ENCODE assay signal across 10 cellular contexts in genomic region chr4:140721088-140721421, GRCh38. TPM values are rescaled to one million over a fixed set of nuclear protein-coding genes. Genes with fewer than 3 reads are reported as not detected.
DNase-seq lines count a peak whose midpoint lies in the region; ATAC-seq and TF ChIP-seq lines count a peak whose summit lies in the region.
"Had no signal": no experiment of that assay in that cellular context is flagged by ENCODE, and none has a peak within 500 bp of the region (broad histone marks: within the 10 kb centered on the region; RNA-seq: fewer than 3 reads in every experiment).

No MANE protein-coding gene starts in this region.

- no CpG with 5 or more reads among the region's 3 CpGs for WGBS in IMR-90 (ENCODE audit: extremely low coverage in 2 of 2, insufficient read length in 1 of 2), 2 experiments
- 59% methylated on average over 3 of the region's 3 CpGs for WGBS in hepatocyte (ENCODE audit: low lambda C conversion rate, missing lambda C conversion rate)

- BruUV-seq in IMR-90 (replicated peaks; lab: Mats Ljungman, UMichigan): no TSS peak

- no peak overlapping the region for H2BK120ac ChIP-seq in IMR-90 (ENCODE audit: low read depth, low read length)

- H3K18ac ChIP-seq in IMR-90 (ENCODE audit: low read depth, low read length): no peak overlapping the region

- H3K9me2 ChIP-seq in hepatocyte (replicated peaks; ENCODE audit: insufficient read depth): no peaks in the 10 kb centered on the region

- no peak overlapping the region for H3K27ac ChIP-seq in DND-41 (ENCODE audit: low read length)
- no peak overlapping the region for H3K27ac ChIP-seq in IMR-90 (ENCODE audit: insufficient read depth, low read length)
- peak overlapping the region; percentile 11 for H3K27ac ChIP-seq in hepatocyte

- no peak overlapping the region for H2BK20ac ChIP-seq in IMR-90 (ENCODE audit: low read depth, low read length)

- no peak; the same call in 2 of the 3 replicates for ATAC-seq in DND-41 (ENCODE audit: insufficient read depth, low read depth)
- peak; percentile 41 for ATAC-seq in GM21367 (IDR thresholded peaks at IDR 0.05; ENCODE audit: unreplicated experiment)
- ATAC-seq in IMR-90 (ENCODE audit: low read depth): no peak
- ATAC-seq in HG03108 (IDR thresholded peaks at IDR 0.05; ENCODE audit: unreplicated experiment): no peak
- no peak for ATAC-seq in HG03097 (IDR thresholded peaks at IDR 0.05; ENCODE audit: low FRiP score, unreplicated experiment)
- ATAC-seq: body of pancreas had no signal

- H4K20me1 ChIP-seq in DND-41 (ENCODE audit: insufficient read depth, low read length) (no peaks in the 10 kb centered on the region), IMR-90 (ENCODE audit: insufficient read depth, low read length) (no peaks in the 10 kb centered on the region; the same call in 1 of the 2 replicates), hepatocyte (ENCODE audit: insufficient read depth, poor library complexity, severe bottlenecking) (no peaks in the 10 kb centered on the region)

- no peak overlapping the region for H3K14ac ChIP-seq in IMR-90 (replicated peaks; ENCODE audit: low read depth, low read length)

- no peak overlapping the region for H3K56ac ChIP-seq in IMR-90 (ENCODE audit: extremely low read depth, insufficient read depth, low read length)

- H3K36me3 ChIP-seq in DND-41 (ENCODE audit: insufficient read depth, low read length) (no peaks in the 10 kb centered on the region), IMR-90 (ENCODE audit: control insufficient read depth, insufficient read depth, low read length) (no peaks in the 10 kb centered on the region), hepatocyte (replicated peaks; ENCODE audit: insufficient read depth, low read depth) (no peaks in the 10 kb centered on the region)

- DNase-seq in DND-41: no peak
- DNase-seq in IMR-90: no peak
- DNase-seq in hepatocyte (ENCODE audit: low spot score): no peak
- DNase-seq in stimulated activated CD4-positive, alpha-beta T cell treated with anti-CD3 and anti-CD28 coated beads, Interleukin-4, amount 100 ng/mL, for 24 hours: no peak
- no peak for DNase-seq in retina
- DNase-seq: body of pancreas, NCI-H2107 had no signal

- no peak overlapping the region for H2BK15ac ChIP-seq in IMR-90 (ENCODE audit: low read depth, low read length)

- no peaks in the 10 kb centered on the region for H3K27me3 ChIP-seq in DND-41 (ENCODE audit: insufficient read depth, low read length, poor library complexity)
- H3K27me3 ChIP-seq in IMR-90 (ENCODE audit: control insufficient read depth, insufficient read depth, low read length): no peaks in the 10 kb centered on the region
- H3K27me3 ChIP-seq in hepatocyte: no peaks in the 10 kb centered on the region
- H3K27me3 ChIP-seq: body of pancreas had no signal

- H2BK5ac ChIP-seq in IMR-90 (ENCODE audit: low read depth, low read length, poor library complexity, severe bottlenecking): no peak overlapping the region

- no peak for TF ChIP-seq CTCF in DND-41 (IDR thresholded peaks at IDR 0.05; ENCODE audit: borderline replicate concordance, extremely low read depth, low read length, poor library complexity, severe bottlenecking)
- TF ChIP-seq CTCF in IMR-90 (conservative IDR thresholded peaks at IDR 0.05; ENCODE audit: low read depth, low read length): no peak
- TF ChIP-seq CTCF in hepatocyte (IDR thresholded peaks at IDR 0.05; ENCODE audit: poor library complexity): no peak

- no peak for TF ChIP-seq POLR2A in IMR-90 (IDR thresholded peaks at IDR 0.05; ENCODE audit: low read depth, low read length)

- peak overlapping the region; percentile 30; the same call in 1 of the 2 replicates for H3K4me2 ChIP-seq in DND-41 (ENCODE audit: insufficient read depth, low read length)
- H3K4me2 ChIP-seq in IMR-90 (ENCODE audit: low read depth, low read length): peak overlapping the region; percentile 75
- peak overlapping the region; percentile 62 for H3K4me2 ChIP-seq in hepatocyte

- H2AFZ ChIP-seq in DND-41 (ENCODE audit: low read depth, low read length) (peak overlapping the region; percentile 31; the same call in 1 of the 2 replicates), IMR-90 (replicated peaks; ENCODE audit: low read length, poor library complexity) (no peak overlapping the region), hepatocyte (no peak overlapping the region)

- in situ Hi-C loops in IMR-90 (cut with MboI; ENCODE audit: low sequenced_read_pairs): no loop called here

- dilution Hi-C loops in IMR-90 (cut with HindIII; ENCODE audit: low sequenced_read_pairs, unreplicated experiment): no loop called here

- H3K9ac ChIP-seq in DND-41 (ENCODE audit: low read depth, low read length): no peak overlapping the region
- H3K9ac ChIP-seq in IMR-90 (ENCODE audit: low read depth, low read length): no peak overlapping the region

- TF ChIP-seq RAD21 in IMR-90 (IDR thresholded peaks at IDR 0.05; ENCODE audit: low read length): no peak

- H2AK9ac ChIP-seq in IMR-90 (replicated peaks; ENCODE audit: low read depth, low read length, poor library complexity): no peak overlapping the region

- H3K4me3 ChIP-seq in DND-41 (ENCODE audit: low read depth in 1 of 2, low read length in 2 of 2) (no peak overlapping the region), IMR-90 (ENCODE audit: insufficient read depth, low read depth, low read length) (no peak overlapping the region; the same call in 1 of the 2 replicates), hepatocyte (no peak overlapping the region)
- H3K4me3 ChIP-seq: body of pancreas had no signal

- CTCF ChIA-PET in IMR-90 (lab: Yijun Ruan, JAX): interaction anchor here (0.9 kb wide), 1 partner anchor 14 kb away, joined by 4 read pairs; no protein-coding TSS in a partner anchor

- no peak overlapping the region for H4K91ac ChIP-seq in IMR-90 (ENCODE audit: insufficient read depth, low read depth, low read length)

- H3K9me3 ChIP-seq in DND-41 (ENCODE audit: insufficient read depth, low read length, severe bottlenecking): no peaks in the 10 kb centered on the region
- H3K9me3 ChIP-seq in IMR-90 (ENCODE audit: control insufficient read depth, insufficient read depth, low read length): no peaks in the 10 kb centered on the region
- H3K9me3 ChIP-seq in hepatocyte (ENCODE audit: low read depth): no peaks in the 10 kb centered on the region
- H3K9me3 ChIP-seq: body of pancreas had no signal

- H4K5ac ChIP-seq in IMR-90 (ENCODE audit: low read depth, low read length): peak overlapping the region; percentile 23; the same call in 1 of the 2 replicates

- POLR2A ChIA-PET in IMR-90 (lab: Charles Lee; ENCODE audit: unreplicated experiment): no interaction called here

- peaks cover 11% of the 10 kb centered on the region for H3K9me1 ChIP-seq in IMR-90 (ENCODE audit: insufficient read depth, low read length)

- H2AK5ac ChIP-seq in IMR-90 (ENCODE audit: low read depth, low read length): no peak overlapping the region

- H4K8ac ChIP-seq in IMR-90 (ENCODE audit: low read depth in 2 of 2, low read length in 2 of 2): no peak overlapping the region

- H3K4me1 ChIP-seq in DND-41 (ENCODE audit: insufficient read depth, low read length) (no peaks in the 10 kb centered on the region), IMR-90 (ENCODE audit: control insufficient read depth, insufficient read depth, low read length) (peaks cover 9% of the 10 kb centered on the region), hepatocyte (ENCODE audit: insufficient read depth) (peaks cover 23% of the 10 kb centered on the region)

- no peak overlapping the region for H3K23ac ChIP-seq in IMR-90 (ENCODE audit: low read depth, low read length)

- H3K79me2 ChIP-seq in DND-41 (ENCODE audit: insufficient read depth, low read length): no peaks in the 10 kb centered on the region
- H3K79me2 ChIP-seq in hepatocyte: peaks cover 96% of the 10 kb centered on the region

- intact Hi-C loops in IMR-90 (cut with micrococcal nuclease): no loop called here

- H3K79me1 ChIP-seq in IMR-90 (ENCODE audit: low read depth in 1 of 2, low read length in 2 of 2): peaks cover 32 to 39% of the 10 kb centered on the region in 2 experiments

- no peak overlapping the region for H3K4ac ChIP-seq in IMR-90 (ENCODE audit: low read depth, low read length)

TF ChIP-seq in IMR-90, 13 proteins besides CTCF, POLR2A, EP300 and RAD21:
- no peak for TF ChIP-seq NFE2L2 (IDR thresholded peaks at IDR 0.05; ENCODE audit: low read depth, low read length)
- TF ChIP-seq MAFK (IDR thresholded peaks at IDR 0.05; ENCODE audit: low read depth, low read length): no peak
- no peak for TF ChIP-seq USF2 (IDR thresholded peaks at IDR 0.05; ENCODE audit: low read depth, low read length)
- no peak for TF ChIP-seq SMC3 (IDR thresholded peaks at IDR 0.05; ENCODE audit: low read depth, low read length)
- TF ChIP-seq CEBPB (IDR thresholded peaks at IDR 0.05; ENCODE audit: low read depth, low read length): no peak
- TF ChIP-seq RFX5 (IDR thresholded peaks at IDR 0.05; ENCODE audit: low read depth, low read length): no peak
TF ChIP-seq in IMR-90: peak in this region for 0.

RNA-seq across cellular contexts. Expression of gene TBC1D9, which starts 35.1 kb away (rescaled TPM):
- total RNA-seq in IMR-90 (2012; rRNA removed): 15.2 and 16.9 TPM in 2 replicates
- polyA plus RNA-seq in IMR-90 (2012; rRNA removed): 10.4 and 11.7 TPM in 2 replicates
- 5.9 and 6.3 TPM in 2 replicates for polyA plus RNA-seq in IMR-90 (2012; cell fraction: cytosol; rRNA removed)
- 5.8 and 7.3 TPM in 2 replicates for polyA plus RNA-seq in IMR-90 (2012; cell fraction: nucleus; rRNA removed; ENCODE audit: low replicate concordance)
- total RNA-seq in hepatocyte: 32.8 and 35.6 TPM in 2 replicates
- 10.0 and 10.5 TPM in 2 replicates for polyA plus RNA-seq in hepatocyte
